8 cellular contexts compared by ENCODE assay signal in genomic region chr12:26833692-26834168, GRCh38. TPM values are rescaled to one million over a fixed set of nuclear protein-coding genes. Genes with fewer than 3 reads are reported as not detected.
A peak's percentile ranks its signal among the peaks of the same experiment; 100 is the strongest.
DNase-seq lines count a peak whose midpoint lies in the region; ATAC-seq and TF ChIP-seq lines count a peak whose summit lies in the region.

No MANE protein-coding gene starts in this region.

- no peaks in the 10 kb centered on the region for H3K9me2 ChIP-seq in DOHH2 (replicated peaks; ENCODE audit: control insufficient read depth, low read length)

- peaks cover 33% of the 10 kb centered on the region for H3K79me2 ChIP-seq in DOHH2 (ENCODE audit: control insufficient read depth, low read length)

- H3K27ac ChIP-seq in DOHH2 (ENCODE audit: low read depth, low read length) (peak overlapping the region; percentile 77), foreskin keratinocyte (no peak overlapping the region)

- peaks cover 12% of the 10 kb centered on the region for H4K20me1 ChIP-seq in DOHH2 (ENCODE audit: control insufficient read depth, insufficient read depth, low read depth, low read length)

- peak; percentile 47 for DNase-seq in SW480 (ENCODE audit: low spot score)
- DNase-seq in cardiac fibroblast (ENCODE audit: low read depth in 2 of 2) = peak; percentile 34 to 63
- DNase-seq in kidney tubule cell (ENCODE audit: low spot score) = peak; percentile 60
- DNase-seq in stimulated activated CD4-positive, alpha-beta T cell treated with anti-CD3 and anti-CD28 coated beads, Interleukin-4, amount 100 ng/mL, for 24 hours = peak; percentile 34
- DNase-seq in anterior cingulate cortex (lab: John Stamatoyannopoulos, UW) = no peak
- no peak for DNase-seq in foreskin keratinocyte

- H3K27me3 ChIP-seq in DOHH2 (ENCODE audit: control insufficient read depth, low read length) = no peaks in the 10 kb centered on the region
- H3K27me3 ChIP-seq in foreskin keratinocyte = no peaks in the 10 kb centered on the region

- H3K4me1 ChIP-seq in DOHH2 (ENCODE audit: control insufficient read depth, low read length) = peaks cover 39% of the 10 kb centered on the region
- H3K4me1 ChIP-seq in foreskin keratinocyte = no peaks in the 10 kb centered on the region

- ATAC-seq in HG03025 (IDR thresholded peaks at IDR 0.05; ENCODE audit: low FRiP score, unreplicated experiment) (peak; percentile 22), foreskin keratinocyte (no peak)

- peak overlapping the region; percentile 81 for H3K4me2 ChIP-seq in DOHH2 (ENCODE audit: low read length)

- TF ChIP-seq CTCF in DOHH2 (IDR thresholded peaks at IDR 0.05; ENCODE audit: low read depth, low read length, poor library complexity, severe bottlenecking) (no peak), cardiac fibroblast (IDR thresholded peaks at IDR 0.05; ENCODE audit: low read depth, low read length) (no peak), foreskin keratinocyte (conservative IDR thresholded peaks at IDR 0.05) (no peak)

- peaks cover 12% of the 10 kb centered on the region for H3K36me3 ChIP-seq in DOHH2 (ENCODE audit: control insufficient read depth, low read length)

- H3K4me3 ChIP-seq in DOHH2 (ENCODE audit: low read length) (peak overlapping the region; percentile 76), cardiac fibroblast (replicated peaks in 1 of 2; ENCODE audit: low read depth in 2 of 2, low read length in 2 of 2) (peak overlapping the region; percentile 61 to 69)

- H3K9me3 ChIP-seq in DOHH2 (ENCODE audit: control insufficient read depth, insufficient read depth, low read length) = no peaks in the 10 kb centered on the region

- peaks cover 6% of the 10 kb centered on the region; the same call in 1 of the 2 replicates for H3F3A ChIP-seq in DOHH2 (ENCODE audit: control insufficient read depth, insufficient read depth)

RNA-seq across cellular contexts. Expression of gene ITPR2, which starts 0.7 kb away (rescaled TPM):
- total RNA-seq in foreskin keratinocyte = 9.1 and 10.5 TPM in 2 replicates
- 0.77 and 0.98 TPM in 2 replicates for polyA plus RNA-seq in foreskin keratinocyte

Comparison
In these comparisons a context has a peak if more than half of its experiments do, and no peak if none do; other contexts are left out.
1. DNase-seq: peak in SW480 (single experiment), cardiac fibroblast (2 of 2), kidney tubule cell (single experiment) and stimulated activated CD4-positive, alpha-beta T cell treated with anti-CD3 and anti-CD28 coated beads, Interleukin-4, amount 100 ng/mL, for 24 hours (single experiment); none in anterior cingulate cortex (0 of 58) and foreskin keratinocyte (0 of 2).